15 cellular contexts compared by ENCODE assay signal in genomic region chr9:2346277-2346913, GRCh38.
DNase-seq lines count a peak whose midpoint lies in the region; ATAC-seq and TF ChIP-seq lines count a peak whose summit lies in the region.
"Had no signal": no experiment of that assay in that cellular context is flagged by ENCODE, and none has a peak within 500 bp of the region (broad histone marks: within the 10 kb centered on the region; RNA-seq: fewer than 3 reads in every experiment).

No MANE protein-coding gene starts in this region.

- H3K27me3 ChIP-seq in psoas muscle (ENCODE audit: insufficient read depth in 3 of 3, low read length in 2 of 3), result no peaks in the 10 kb centered on the region
- H3K27me3 ChIP-seq in testis, result no peaks in the 10 kb centered on the region
- H3K27me3 ChIP-seq: BE2C had no signal

- TF ChIP-seq CTCF in LNCaP clone FGC (IDR thresholded peaks at IDR 0.05; ENCODE audit: control insufficient read depth, extremely low read depth, insufficient read depth) (no peak), VCaP (conservative IDR thresholded peaks at IDR 0.05) (no peak), psoas muscle (IDR thresholded peaks at IDR 0.05) (no peak), testis (IDR thresholded peaks at IDR 0.05) (no peak)

- peak; percentile 50 to 69 for ATAC-seq in left cardiac atrium
- peak; percentile 74 to 92 (median 80) for ATAC-seq in psoas muscle
- ATAC-seq in HG03521 (IDR thresholded peaks at IDR 0.05; ENCODE audit: unreplicated experiment), result no peak

- 40 to 48% (median 42%) methylated on average over 2 of the region's 2 CpGs for WGBS in psoas muscle, 3 donors
- 80 to 93% methylated on average over 2 of the region's 2 CpGs for WGBS in testis, 2 donors

- H3K27ac ChIP-seq in VCaP, result peak overlapping the region; percentile 32; the same call in 1 of the 2 replicates
- H3K27ac ChIP-seq in psoas muscle, result peak overlapping the region; percentile 39
- no peak overlapping the region for H3K27ac ChIP-seq in testis
- H3K27ac ChIP-seq: GM23248, HL-60 had no signal

- no peaks in the 10 kb centered on the region for H3K9me3 ChIP-seq in psoas muscle
- H3K9me3 ChIP-seq in testis, result no peaks in the 10 kb centered on the region
- H3K9me3 ChIP-seq: BE2C, Caco-2 had no signal

- H3K4me3 ChIP-seq in LNCaP clone FGC (ENCODE audit: low read depth, low read length), result no peak overlapping the region
- no peak overlapping the region for H3K4me3 ChIP-seq in psoas muscle
- no peak overlapping the region for H3K4me3 ChIP-seq in testis
- H3K4me3 ChIP-seq: GM23248 had no signal

- no peak for TF ChIP-seq POLR2A in testis (IDR thresholded peaks at IDR 0.05)

- H3K36me3 ChIP-seq in psoas muscle (ENCODE audit: insufficient read depth in 1 of 2, low read depth in 1 of 2) (no peaks in the 10 kb centered on the region), testis (ENCODE audit: low read depth, missing control alignments) (no peaks in the 10 kb centered on the region)
- H3K36me3 ChIP-seq: BE2C had no signal

- intact Hi-C loops in left cardiac atrium (cut with DNase I), result no loop called here
- intact Hi-C loops in psoas muscle (cut with DNase I), result no loop called here
- intact Hi-C loops in testis (cut with DNase I; ENCODE audit: low total_unique reads), result no loop called here

- H3K4me1 ChIP-seq in psoas muscle, result peaks cover 7% of the 10 kb centered on the region
- H3K4me1 ChIP-seq in testis, result no peaks in the 10 kb centered on the region
- H3K4me1 ChIP-seq: BE2C, Caco-2 had no signal

- DNase-seq in LNCaP clone FGC (ENCODE audit: low read depth) (peak; percentile 3), left cardiac atrium (no peak), psoas muscle (no peak), activated T-cell treated with anti-CD3 and anti-CD28 coated beads for 4 hours (no peak), testis (no peak)
- DNase-seq: ACHN; BE2C; C1 segment of cervical spinal cord; Caco-2; CD4-positive, CD25-positive, alpha-beta regulatory T cell; GM23248; HCEC 1CT had no signal

Comparison
In these comparisons a context has a peak if more than half of its experiments do, and no peak if none do; other contexts are left out.
1. H3K27ac ChIP-seq: peak in VCaP (single experiment) and psoas muscle (single experiment); none in testis (0 of 2).